21 cellular contexts compared by ENCODE assay signal in genomic region chr19:7860902-7861618, GRCh38. TPM values are rescaled to one million over a fixed set of nuclear protein-coding genes. Genes with fewer than 3 reads are reported as not detected.
A peak's percentile ranks its signal among the peaks of the same experiment; 100 is the strongest.
DNase-seq lines count a peak whose midpoint lies in the region; ATAC-seq, FAIRE-seq and TF ChIP-seq lines count a peak whose summit lies in the region.
"Had no signal": no experiment of that assay in that cellular context is flagged by ENCODE, and none has a peak within 500 bp of the region (broad histone marks: within the 10 kb centered on the region; RNA-seq: fewer than 3 reads in every experiment).

No MANE protein-coding gene starts in this region.

- TF ChIP-seq POLR2A in H1 (IDR thresholded peaks at IDR 0.05; ENCODE audit: control extremely low read depth in 1 of 2, low read depth in 2 of 2, low read length in 2 of 2): no peak

- H3K79me1 ChIP-seq in H1 (ENCODE audit: low read depth, low read length) (no peaks in the 10 kb centered on the region), neuronal stem cell (ENCODE audit: low read depth, low read length) (peaks cover 2% of the 10 kb centered on the region)

- H3K14ac ChIP-seq in H1 (ENCODE audit: insufficient read length): no peak overlapping the region
- H3K14ac ChIP-seq in neuronal stem cell (ENCODE audit: low read length): peak overlapping the region; percentile 94

- peaks cover 24% of the 10 kb centered on the region for H3K27me3 Mint-ChIP-seq in CD8-positive, alpha-beta T cell (ENCODE audit: low read depth)

- no peaks in the 10 kb centered on the region for H3K36me3 Mint-ChIP-seq in CD8-positive, alpha-beta T cell

- H3K23ac ChIP-seq in H1 (ENCODE audit: insufficient read length) (no peak overlapping the region), neuronal stem cell (ENCODE audit: low read depth, low read length, poor library complexity) (peak overlapping the region; percentile 55)

- no peak for ATAC-seq in CD8-positive, alpha-beta T cell
- ATAC-seq: body of pancreas, PC-3 had no signal

- H3K18ac ChIP-seq in H1 (ENCODE audit: extremely low read depth, low read length) (peak overlapping the region; percentile 24; the same call in 1 of the 2 replicates), neuronal stem cell (ENCODE audit: low read length) (peak overlapping the region; percentile 96)

- peaks cover 15% of the 10 kb centered on the region; the same call in 1 of the 2 replicates for H3K23me2 ChIP-seq in H1 (ENCODE audit: low read depth, low read length)

- H3K27ac ChIP-seq in CD8-positive, alpha-beta T cell (ENCODE audit: low read depth, low read length): no peak overlapping the region
- H3K27ac ChIP-seq in H1 (ENCODE audit: low read depth, low read length): no peak overlapping the region
- no peak overlapping the region for H3K27ac ChIP-seq in neuronal stem cell (replicated peaks; ENCODE audit: low read length)
- H3K27ac ChIP-seq: body of pancreas, C4-2B, ovary, WERI-Rb-1 had no signal

- 0 out of 2 replicates have a peak overlapping the region, but pooled peaks have one; percentile 40 for H2BK5ac ChIP-seq in H1 (ENCODE audit: low read depth, low read length)
- no peak overlapping the region for H2BK5ac ChIP-seq in neuronal stem cell (ENCODE audit: low read length)

- no peak for FAIRE-seq in H1 (lab: Jason Lieb, UNC)
- FAIRE-seq: GM12892 had no signal

- no peaks in the 10 kb centered on the region for H3K27me3 ChIP-seq in CD8-positive, alpha-beta T cell (ENCODE audit: insufficient read depth, low read length)
- H3K27me3 ChIP-seq in H1 (replicated peaks in 1 of 4; ENCODE audit: control insufficient read depth in 3 of 4, extremely low read depth in 1 of 4, insufficient read depth in 3 of 4, low read length in 3 of 4) (peaks cover 8 to 40% (median 30%) of the 10 kb centered on the region in 4 experiments), neuronal stem cell (ENCODE audit: control insufficient read depth in 3 of 3, insufficient read depth in 3 of 3, low read depth in 1 of 3, low read length in 3 of 3) (peaks cover 0 to 51% (median 12%) of the 10 kb centered on the region in 3 experiments)
- H3K27me3 ChIP-seq: body of pancreas, ovary had no signal

- H4K20me1 ChIP-seq in H1 (replicated peaks in 1 of 2; ENCODE audit: control insufficient read depth in 1 of 2, insufficient read depth in 2 of 2, low read length in 2 of 2): peaks cover 0 to 10% of the 10 kb centered on the region in 2 experiments

- POLR2A ChIA-PET in CD8-positive, alpha-beta T cell (lab: Charles Lee): no interaction called here
- POLR2A ChIA-PET in H1 (lab: Charles Lee; ENCODE audit: partially characterized antibody): interaction anchor here (0.6 to 10.5 kb wide), 11 partner anchors 7 to 83 kb away, joined by 3 to 106 read pairs (median 4); partner anchors contain the start of genes MAP2K7, PRR36, SNAPC2 and TGFBR3L

- no peak overlapping the region for H3K27ac Mint-ChIP-seq in CD8-positive, alpha-beta T cell

- H3K9ac ChIP-seq in H1 (replicated peaks in 1 of 4; ENCODE audit: extremely low read depth in 1 of 4, low read depth in 3 of 4, low read length in 3 of 4) (no peak overlapping the region), neuronal stem cell (ENCODE audit: low read depth, low read length, poor library complexity) (no peak overlapping the region)

- H3K4me3 ChIP-seq in CD8-positive, alpha-beta T cell (ENCODE audit: low read depth, low read length): no peak overlapping the region
- H3K4me3 ChIP-seq in H1 (ENCODE audit: extremely low read depth in 1 of 4, insufficient read depth in 2 of 4, low read depth in 3 of 4, low read length in 4 of 4) (peak overlapping the region in 1 of 4 experiments; percentile 58; a peak in 1 of 8 replicates), neuronal stem cell (ENCODE audit: low read length in 2 of 2) (peak overlapping the region in 1 of 2 donors; percentile 46)
- H3K4me3 ChIP-seq: body of pancreas, ovary had no signal

- TF ChIP-seq EP300 in H1 (IDR thresholded peaks at IDR 0.05; ENCODE audit: borderline replicate concordance in 1 of 2, low read depth in 2 of 2, low read length in 2 of 2): no peak

- peak overlapping the region; percentile 32 for H3K4me3 Mint-ChIP-seq in CD8-positive, alpha-beta T cell

- H2AFZ ChIP-seq in H1 (ENCODE audit: low read length) (no peak overlapping the region), neuronal stem cell (ENCODE audit: low read length) (no peak overlapping the region)

- H4K8ac ChIP-seq in H1 (ENCODE audit: extremely low read depth, insufficient read depth, low read length): peak overlapping the region; percentile 69; the same call in 1 of the 2 replicates
- peak overlapping the region; percentile 82 for H4K8ac ChIP-seq in neuronal stem cell (ENCODE audit: low read depth, low read length)

- peak overlapping the region; percentile 92 for H2BK15ac ChIP-seq in H1 (ENCODE audit: low read length)
- H2BK15ac ChIP-seq in neuronal stem cell (ENCODE audit: low read length): peak overlapping the region; percentile 87

- no peak for DNase-seq in CD8-positive, alpha-beta T cell
- DNase-seq in NCI-H446 (lab: John Stamatoyannopoulos, UW) (peak; percentile 22 to 66), H1 (ENCODE audit: low read depth in 1 of 2, low spot score in 2 of 2) (no peak), neuronal stem cell (ENCODE audit: low spot score) (no peak), RPMI8226 (no peak), pons (ENCODE audit: low spot score) (no peak), COLO668 (lab: John Stamatoyannopoulos, UW; ENCODE audit: unreplicated experiment) (no peak)
- no peak for DNase-seq in stimulated activated CD4-positive, alpha-beta T cell treated with anti-CD3 and anti-CD28 coated beads, Interleukin-4, amount 100 ng/mL, for 1 hour
- DNase-seq: activated effector memory CD4-positive, alpha-beta T cell treated with anti-CD3 and anti-CD28 coated beads, Interleukin-2, amount 50 U/mL, for 16 hours; body of pancreas; effector CD4-positive, alpha-beta T cell; NCI-H526; PC-3; stimulated activated CD4-positive, alpha-beta T cell treated with anti-CD3 and anti-CD28 coated beads, Interleukin-12 subunit alpha, Interleukin-12 subunit beta, amount 100 ng/mL, for 4 hours; WERI-Rb-1 had no signal

- H3K36me3 ChIP-seq in CD8-positive, alpha-beta T cell (ENCODE audit: insufficient read depth, low read length): no peaks in the 10 kb centered on the region
- H3K36me3 ChIP-seq in H1 (ENCODE audit: control insufficient read depth in 2 of 4, insufficient read depth in 4 of 4, low read length in 3 of 4): no peaks in the 10 kb centered on the region
- H3K36me3 ChIP-seq in neuronal stem cell (replicated peaks in 1 of 2; ENCODE audit: control insufficient read depth in 2 of 2, insufficient read depth in 2 of 2, low read length in 2 of 2): no peaks in the 10 kb centered on the region
- H3K36me3 ChIP-seq: ovary had no signal

- intact Hi-C loops in CD8-positive, alpha-beta T cell (cut with DNase I, micrococcal nuclease): no loop called here

- peak overlapping the region; percentile 7 for H3K4ac ChIP-seq in H1 (replicated peaks; ENCODE audit: insufficient read length, low read depth, low read length)
- no peak overlapping the region for H3K4ac ChIP-seq in neuronal stem cell (ENCODE audit: low read length)

- CTCF ChIA-PET in CD8-positive, alpha-beta T cell (lab: Charles Lee): interaction anchor here (1.1 to 2.6 kb wide), 7 partner anchors 8 to 180 kb away, joined by 3 to 9 read pairs (median 4); partner anchors contain the start of genes MAP2K7, TIMM44 and TRAPPC5
- CTCF ChIA-PET in H1 (lab: Charles Lee; ENCODE audit: partially characterized antibody): interaction anchor here (0.6 to 11.2 kb wide), 22 partner anchors 8 to 339 kb away, joined by 3 to 112 read pairs (median 4); partner anchors contain the start of genes SNAPC2 and TGFBR3L

- no peak for TF ChIP-seq RAD21 in H1 (IDR thresholded peaks at IDR 0.05 in 1 of 2, conservative IDR thresholded peaks at IDR 0.05 in 1 of 2; ENCODE audit: low read depth in 2 of 2, low read length in 2 of 2)

- peaks cover 17% of the 10 kb centered on the region for H3K4me1 Mint-ChIP-seq in CD8-positive, alpha-beta T cell (ENCODE audit: low read depth)

- H3K9me3 ChIP-seq in CD8-positive, alpha-beta T cell (ENCODE audit: low read length): no peaks in the 10 kb centered on the region
- H3K9me3 ChIP-seq in H1 (ENCODE audit: insufficient read depth in 2 of 2, low read depth in 1 of 2, low read length in 1 of 2) (no peaks in the 10 kb centered on the region), neuronal stem cell (replicated peaks in 1 of 2; ENCODE audit: control insufficient read depth in 2 of 2, insufficient read depth in 1 of 2, low read depth in 1 of 2, low read length in 2 of 2) (no peaks in the 10 kb centered on the region)
- H3K9me3 ChIP-seq: body of pancreas, ovary had no signal

- no peak for TF ChIP-seq CTCF in CD8-positive, alpha-beta T cell (IDR thresholded peaks at IDR 0.05)
- no peak for TF ChIP-seq CTCF in H1 (IDR thresholded peaks at IDR 0.05; ENCODE audit: control extremely low read depth in 1 of 3, insufficient read depth in 1 of 3, low read depth in 1 of 3, low read length in 3 of 3)

- H2BK20ac ChIP-seq in H1 (ENCODE audit: low read length): 0 out of 2 replicates have a peak overlapping the region, but pooled peaks have one; percentile 18

- no peak overlapping the region for H3K56ac ChIP-seq in H1 (replicated peaks; ENCODE audit: insufficient read length, low read depth, low read length)

- peak overlapping the region; percentile 74 to 86; a peak in 3 of 4 replicates for H3K4me2 ChIP-seq in H1 (ENCODE audit: insufficient read depth in 1 of 2, low read depth in 2 of 2, low read length in 2 of 2)
- H3K4me2 ChIP-seq in neuronal stem cell (ENCODE audit: insufficient read depth, low read length, poor library complexity, severe bottlenecking): no peak overlapping the region

- H2BK120ac ChIP-seq in H1 (replicated peaks; ENCODE audit: low read depth, low read length) (no peak overlapping the region), neuronal stem cell (ENCODE audit: low read depth, low read length) (no peak overlapping the region)

- WGBS in H1 (ENCODE audit: extremely low coverage in 1 of 2, insufficient coverage in 1 of 2, insufficient read length in 1 of 2, insufficient replicate concordance in 2 of 2, low coverage in 1 of 2, low lambda C conversion rate in 2 of 2, missing lambda C conversion rate in 1 of 2), 2 experiments: 73% methylated on average over 9 of the region's 9 CpGs; no CpG with 5 or more reads in 1 of the 2 experiments
- no CpG with 5 or more reads among the region's 9 CpGs for WGBS in neuronal stem cell (ENCODE audit: extremely low coverage in 2 of 2, insufficient read length in 2 of 2, insufficient replicate concordance in 1 of 2), 2 donors

- H4K5ac ChIP-seq in H1 (ENCODE audit: insufficient read length, low read depth, low read length): no peak overlapping the region

- no peaks in the 10 kb centered on the region for H3K9me3 Mint-ChIP-seq in CD8-positive, alpha-beta T cell

- peaks cover 31% of the 10 kb centered on the region for H3K4me1 ChIP-seq in CD8-positive, alpha-beta T cell (ENCODE audit: insufficient read depth, low read length)
- peaks cover 4 to 32% (median 20%) of the 10 kb centered on the region in 4 experiments; a peak in 6 of 7 replicates for H3K4me1 ChIP-seq in H1 (replicated peaks in 1 of 4; ENCODE audit: control insufficient read depth in 3 of 4, insufficient read depth in 4 of 4, low read length in 3 of 4)
- peaks cover 2 to 20% of the 10 kb centered on the region in 2 donors for H3K4me1 ChIP-seq in neuronal stem cell (ENCODE audit: control insufficient read depth in 2 of 2, insufficient read depth in 1 of 2, low read depth in 1 of 2, low read length in 2 of 2)

- peak overlapping the region; percentile 60; the same call in 1 of the 2 replicates for H2BK12ac ChIP-seq in H1 (ENCODE audit: low read depth, low read length)
- peak overlapping the region; percentile 24 for H2BK12ac ChIP-seq in neuronal stem cell (ENCODE audit: low read length)

- peak overlapping the region; percentile 90; the same call in 1 of the 2 replicates for H2AK5ac ChIP-seq in H1 (ENCODE audit: low read depth, low read length)
- peak overlapping the region; percentile 94 for H2AK5ac ChIP-seq in neuronal stem cell (ENCODE audit: low read depth, low read length)

- no peaks in the 10 kb centered on the region for H3K79me2 ChIP-seq in H1 (ENCODE audit: control insufficient read depth in 1 of 2, insufficient read depth in 2 of 2, low read length in 2 of 2)

- H4K91ac ChIP-seq in H1 (replicated peaks; ENCODE audit: insufficient read length, low read length) (peak overlapping the region; percentile 90), neuronal stem cell (ENCODE audit: low read depth, low read length, poor library complexity) (no peak overlapping the region)

RNA-seq across cellular contexts. Expression of gene PRR36, which starts 13.1 kb away (rescaled TPM):
- under 1 TPM; 0.19 to 0.47 TPM for total RNA-seq in CD8-positive, alpha-beta T cell
- 23.9 and 25.3 TPM in 2 replicates for total RNA-seq in H1 (2021; fragmentation: NEBNext Ultra II Directional; extraction: Animal tissue kit (Norgen Biotek cat#: 25700))
- polyA plus RNA-seq in H1 (2011; rRNA removed): 1.6 and 3.4 TPM in 2 replicates
- polyA plus RNA-seq in H1 (2011; cell fraction: cytosol; rRNA removed): 0.85 TPM
- polyA plus RNA-seq in H1 (2011; cell fraction: nucleus; rRNA removed): 6.1 TPM
- polyA plus RNA-seq in H1 (2012, experiment 1 of 2): 20.7 to 32.8 TPM (median 29.9 TPM) in 4 replicates
- polyA plus RNA-seq in H1 (2012, experiment 2 of 2): 22.3 TPM
- polyA plus RNA-seq in H1 (2013, experiment 1 of 2): 21.3 TPM
- polyA plus RNA-seq in H1 (2013, experiment 2 of 2): 20.1 TPM
- polyA minus RNA-seq in H1 (2011; rRNA and poly(A)+ RNA removed): 1.2 and 1.9 TPM in 2 replicates
- polyA minus RNA-seq in H1 (2011; cell fraction: cytosol; rRNA and poly(A)+ RNA removed): 17.2 TPM
- polyA minus RNA-seq in H1 (2011; cell fraction: nucleus; rRNA and poly(A)+ RNA removed): 5.0 TPM
- polyA plus RNA-seq in neuronal stem cell (2013, experiment 1 of 2): 21.9 TPM
- 22.3 TPM for polyA plus RNA-seq in neuronal stem cell (2013, experiment 2 of 2)
- total RNA-seq: LHCN-M2, lung microvascular endothelial cell had no signal

RNA-seq across cellular contexts. Expression of gene LRRC8E, which starts 27.2 kb away (rescaled TPM):
- not detected for total RNA-seq in CD8-positive, alpha-beta T cell
- total RNA-seq in H1 (2021; fragmentation: NEBNext Ultra II Directional; extraction: Animal tissue kit (Norgen Biotek cat#: 25700)): 2.9 and 3.4 TPM in 2 replicates
- 2.7 and 2.8 TPM in 2 replicates for polyA plus RNA-seq in H1 (2011; rRNA removed)
- polyA plus RNA-seq in H1 (2011; cell fraction: cytosol; rRNA removed): 2.2 TPM
- 3.0 TPM for polyA plus RNA-seq in H1 (2011; cell fraction: nucleus; rRNA removed)
- polyA plus RNA-seq in H1 (2012, experiment 1 of 2): 2.2 to 3.0 TPM (median 2.6 TPM) in 4 replicates
- polyA plus RNA-seq in H1 (2012, experiment 2 of 2): 2.1 TPM
- polyA plus RNA-seq in H1 (2013, experiment 1 of 2): 5.0 TPM
- polyA plus RNA-seq in H1 (2013, experiment 2 of 2): 4.7 TPM
- polyA minus RNA-seq in H1 (2011; rRNA and poly(A)+ RNA removed): 4.8 and 4.9 TPM in 2 replicates
- polyA minus RNA-seq in H1 (2011; cell fraction: cytosol; rRNA and poly(A)+ RNA removed): 1.6 TPM
- polyA minus RNA-seq in H1 (2011; cell fraction: nucleus; rRNA and poly(A)+ RNA removed): 3.2 TPM
- 0.17 TPM for polyA plus RNA-seq in neuronal stem cell (2013, experiment 1 of 2)
- 0.24 TPM for polyA plus RNA-seq in neuronal stem cell (2013, experiment 2 of 2)
- total RNA-seq: activated CD8-positive, alpha-beta memory T cell treated with anti-CD3 and anti-CD28 coated beads for 36 hours had no signal

RNA-seq across cellular contexts. Expression of gene EVI5L, which starts 31.0 kb away (rescaled TPM):
- 1 to 10 TPM; 4.1 to 4.2 TPM for total RNA-seq in CD8-positive, alpha-beta T cell
- total RNA-seq in H1 (2021; fragmentation: NEBNext Ultra II Directional; extraction: Animal tissue kit (Norgen Biotek cat#: 25700)): 10.4 and 11.0 TPM in 2 replicates
- polyA plus RNA-seq in H1 (2011; rRNA removed): 7.2 and 13.1 TPM in 2 replicates
- 8.2 TPM for polyA plus RNA-seq in H1 (2011; cell fraction: cytosol; rRNA removed)
- polyA plus RNA-seq in H1 (2011; cell fraction: nucleus; rRNA removed): 15.2 TPM
- polyA plus RNA-seq in H1 (2012, experiment 1 of 2): 6.8 to 10.5 TPM (median 9.9 TPM) in 4 replicates
- 10.7 TPM for polyA plus RNA-seq in H1 (2012, experiment 2 of 2)
- 7.7 TPM for polyA plus RNA-seq in H1 (2013, experiment 1 of 2)
- polyA plus RNA-seq in H1 (2013, experiment 2 of 2): 7.8 TPM
- polyA minus RNA-seq in H1 (2011; rRNA and poly(A)+ RNA removed): 7.2 and 14.2 TPM in 2 replicates
- 4.0 TPM for polyA minus RNA-seq in H1 (2011; cell fraction: cytosol; rRNA and poly(A)+ RNA removed)
- 7.9 TPM for polyA minus RNA-seq in H1 (2011; cell fraction: nucleus; rRNA and poly(A)+ RNA removed)
- polyA plus RNA-seq in neuronal stem cell (2013, experiment 1 of 2): 7.4 TPM
- 7.5 TPM for polyA plus RNA-seq in neuronal stem cell (2013, experiment 2 of 2)

RNA-seq across cellular contexts. Expression of gene MAP2K7, which starts 42.6 kb away (rescaled TPM):
- 100 to 1,000 TPM; 127 to 135 TPM for total RNA-seq in CD8-positive, alpha-beta T cell
- total RNA-seq in H1 (2021; fragmentation: NEBNext Ultra II Directional; extraction: Animal tissue kit (Norgen Biotek cat#: 25700)): 38.3 and 41.5 TPM in 2 replicates
- polyA plus RNA-seq in H1 (2011; rRNA removed): 8.9 and 16.6 TPM in 2 replicates
- 16.5 TPM for polyA plus RNA-seq in H1 (2011; cell fraction: cytosol; rRNA removed)
- 35.7 TPM for polyA plus RNA-seq in H1 (2011; cell fraction: nucleus; rRNA removed)
- polyA plus RNA-seq in H1 (2012, experiment 1 of 2): 20.9 to 28.0 TPM (median 25.4 TPM) in 4 replicates
- polyA plus RNA-seq in H1 (2012, experiment 2 of 2): 25.2 TPM
- polyA plus RNA-seq in H1 (2013, experiment 1 of 2): 28.9 TPM
- polyA plus RNA-seq in H1 (2013, experiment 2 of 2): 27.2 TPM
- polyA minus RNA-seq in H1 (2011; rRNA and poly(A)+ RNA removed): 9.2 and 11.4 TPM in 2 replicates
- 17.8 TPM for polyA minus RNA-seq in H1 (2011; cell fraction: cytosol; rRNA and poly(A)+ RNA removed)
- polyA minus RNA-seq in H1 (2011; cell fraction: nucleus; rRNA and poly(A)+ RNA removed): 14.4 TPM
- polyA plus RNA-seq in neuronal stem cell (2013, experiment 1 of 2): 32.5 TPM
- 32.3 TPM for polyA plus RNA-seq in neuronal stem cell (2013, experiment 2 of 2)

RNA-seq across cellular contexts. Expression of gene TGFBR3L, which starts 53.6 kb away (rescaled TPM):
- total RNA-seq in CD8-positive, alpha-beta T cell: 1 to 10 TPM; 2.1 to 2.7 TPM
- 3.7 and 4.3 TPM in 2 replicates for total RNA-seq in H1 (2021; fragmentation: NEBNext Ultra II Directional; extraction: Animal tissue kit (Norgen Biotek cat#: 25700))
- 3.1 and 8.9 TPM in 2 replicates for polyA plus RNA-seq in H1 (2011; rRNA removed)
- 2.2 TPM for polyA plus RNA-seq in H1 (2011; cell fraction: cytosol; rRNA removed)
- 3.3 TPM for polyA plus RNA-seq in H1 (2011; cell fraction: nucleus; rRNA removed)
- 3.3 to 6.1 TPM (median 4.6 TPM) in 4 replicates for polyA plus RNA-seq in H1 (2012, experiment 1 of 2)
- polyA plus RNA-seq in H1 (2012, experiment 2 of 2): 2.7 TPM
- polyA plus RNA-seq in H1 (2013, experiment 1 of 2): 5.3 TPM
- 5.7 TPM for polyA plus RNA-seq in H1 (2013, experiment 2 of 2)
- polyA minus RNA-seq in H1 (2011; rRNA and poly(A)+ RNA removed): not detected in 2 replicates
- polyA minus RNA-seq in H1 (2011; cell fraction: cytosol; rRNA and poly(A)+ RNA removed): 3.7 TPM
- 2.4 TPM for polyA minus RNA-seq in H1 (2011; cell fraction: nucleus; rRNA and poly(A)+ RNA removed)
- polyA plus RNA-seq in neuronal stem cell (2013, experiment 1 of 2): 1.3 TPM
- 1.9 TPM for polyA plus RNA-seq in neuronal stem cell (2013, experiment 2 of 2)
- total RNA-seq: lung microvascular endothelial cell had no signal

Comparison
In these comparisons a context has a peak if more than half of its experiments do, and no peak if none do; other contexts are left out.
1. DNase-seq: peak in NCI-H446 (2 of 2); none in CD8-positive, alpha-beta T cell (0 of 7), H1 (0 of 2), neuronal stem cell (single experiment), RPMI8226 (single experiment), pons (single experiment), COLO668 (single experiment) and stimulated activated CD4-positive, alpha-beta T cell treated with anti-CD3 and anti-CD28 coated beads, Interleukin-4, amount 100 ng/mL, for 1 hour (single experiment).
2. RNA of gene PRR36, which starts 13.1 kb away (total RNA-seq): 23.9 to 25.3 TPM in H1; 0.19 to 0.47 TPM in CD8-positive, alpha-beta T cell; every median in the first group is over 10 times any median in the second.